ENCODE assay signal across 8 cellular contexts in genomic region chr17:28335959-28336871, GRCh38. TPM values are rescaled to one million over a fixed set of nuclear protein-coding genes. Genes with fewer than 3 reads are reported as not detected.
DNase-seq lines count a peak whose midpoint lies in the region.

No MANE protein-coding gene starts in this region.

- 1% methylated on average over 28 of the region's 29 CpGs for WGBS in HUES64

- H3K27ac ChIP-seq in HUES64 (ENCODE audit: low read depth, low read length) (peak overlapping the region; percentile 84), SJCRH30 (peak overlapping the region; percentile 65)

- H3K36me3 ChIP-seq in HUES64 (ENCODE audit: insufficient read depth, low read length) (peaks cover 21% of the 10 kb centered on the region), SJCRH30 (peaks cover 8% of the 10 kb centered on the region)

- H3K27me3 ChIP-seq in HUES64 (ENCODE audit: insufficient read depth, low read length) (no peaks in the 10 kb centered on the region), SJCRH30 (no peaks in the 10 kb centered on the region)

- H3K9me3 ChIP-seq in HUES64 (ENCODE audit: insufficient read depth, low read depth, low read length) (no peaks in the 10 kb centered on the region), SJCRH30 (replicated peaks) (no peaks in the 10 kb centered on the region)

- peak overlapping the region; percentile 92 for H3K4me3 ChIP-seq in HUES64 (ENCODE audit: low read length)
- H3K4me3 ChIP-seq in SJCRH30, result peak overlapping the region; percentile 77

- H3K4me1 ChIP-seq in HUES64 (ENCODE audit: insufficient read depth, low read length) (peaks cover 12% of the 10 kb centered on the region; the same call in 1 of the 2 replicates), SJCRH30 (peaks cover 8% of the 10 kb centered on the region; the same call in 1 of the 2 replicates)

- H3K9ac ChIP-seq in HUES64 (ENCODE audit: low read depth, low read length), result peak overlapping the region; percentile 81

- peak; percentile 70 for DNase-seq in DMS79 (lab: John Stamatoyannopoulos, UW)
- DNase-seq in SJCRH30, result peak; percentile 86 to 88
- peak; percentile 52 for DNase-seq in cerebellum (ENCODE audit: low spot score)
- DNase-seq in kidney tubule cell (ENCODE audit: low spot score), result peak; percentile 95
- peak; percentile 20 for DNase-seq in stimulated activated CD4-positive, alpha-beta T cell treated with anti-CD3 and anti-CD28 coated beads, Interleukin-1b, Interleukin-23, amount 100 ng/mL, for 48 hours
- no peak for DNase-seq in activated CD4-positive, CD25-positive, alpha-beta regulatory T cell (lab: John Stamatoyannopoulos, UW)
- DNase-seq in NOMO-1 (lab: John Stamatoyannopoulos, UW; ENCODE audit: unreplicated experiment in 2 of 2), result no peak

RNA-seq across cellular contexts. Expression of gene TNFAIP1, which starts 0.7 kb away (rescaled TPM):
- 9.3 TPM for polyA plus RNA-seq in HUES64 (2013, experiment 1 of 2)
- polyA plus RNA-seq in HUES64 (2013, experiment 2 of 2), result 12.1 TPM
- 28.1 and 34.6 TPM in 2 replicates for total RNA-seq in SJCRH30 (2014; rRNA removed; shearing (Covaris generic))
- 39.1 TPM for total RNA-seq in cerebellum

RNA-seq across cellular contexts. Expression of gene IFT20, which starts 0.9 kb away (rescaled TPM):
- polyA plus RNA-seq in HUES64 (2013, experiment 1 of 2), result 18.5 TPM
- polyA plus RNA-seq in HUES64 (2013, experiment 2 of 2), result 20.2 TPM
- 28.8 and 33.2 TPM in 2 replicates for total RNA-seq in SJCRH30 (2014; rRNA removed; shearing (Covaris generic))
- 29.6 TPM for total RNA-seq in cerebellum

RNA-seq across cellular contexts. Expression of gene TMEM97, which starts 17.2 kb away (rescaled TPM):
- 115 TPM for polyA plus RNA-seq in HUES64 (2013, experiment 1 of 2)
- polyA plus RNA-seq in HUES64 (2013, experiment 2 of 2), result 122 TPM
- 301 and 322 TPM in 2 replicates for total RNA-seq in SJCRH30 (2014; rRNA removed; shearing (Covaris generic))
- total RNA-seq in cerebellum, result 26.9 TPM

RNA-seq across cellular contexts. Expression of gene POLDIP2, which starts 21.1 kb away (rescaled TPM):
- 54.3 TPM for polyA plus RNA-seq in HUES64 (2013, experiment 1 of 2)
- polyA plus RNA-seq in HUES64 (2013, experiment 2 of 2), result 51.4 TPM
- total RNA-seq in SJCRH30 (2014; rRNA removed; shearing (Covaris generic)), result 95.1 and 102 TPM in 2 replicates
- total RNA-seq in cerebellum, result 30.8 TPM

RNA-seq across cellular contexts. Expression of gene SEBOX, which starts 28.8 kb away (rescaled TPM):
- not detected for polyA plus RNA-seq in HUES64 (2013, experiment 1 of 2)
- not detected for polyA plus RNA-seq in HUES64 (2013, experiment 2 of 2)
- not detected in 2 replicates for total RNA-seq in SJCRH30 (2014; rRNA removed; shearing (Covaris generic))
- total RNA-seq in cerebellum, result not detected

Comparison
In these comparisons a context has a peak if more than half of its experiments do, and no peak if none do; other contexts are left out.
1. DNase-seq: peak in DMS79 (single experiment), SJCRH30 (2 of 2), cerebellum (single experiment), kidney tubule cell (single experiment) and stimulated activated CD4-positive, alpha-beta T cell treated with anti-CD3 and anti-CD28 coated beads, Interleukin-1b, Interleukin-23, amount 100 ng/mL, for 48 hours (single experiment); none in activated CD4-positive, CD25-positive, alpha-beta regulatory T cell (0 of 4) and NOMO-1 (0 of 2).
2. RNA of gene TMEM97, which starts 17.2 kb away (total RNA-seq): 301 to 322 TPM in SJCRH30; 26.9 TPM in cerebellum (single experiment); every median in the first group is over 10 times any median in the second.